8 cellular contexts compared by ENCODE assay signal in the genomic region with DNA sequence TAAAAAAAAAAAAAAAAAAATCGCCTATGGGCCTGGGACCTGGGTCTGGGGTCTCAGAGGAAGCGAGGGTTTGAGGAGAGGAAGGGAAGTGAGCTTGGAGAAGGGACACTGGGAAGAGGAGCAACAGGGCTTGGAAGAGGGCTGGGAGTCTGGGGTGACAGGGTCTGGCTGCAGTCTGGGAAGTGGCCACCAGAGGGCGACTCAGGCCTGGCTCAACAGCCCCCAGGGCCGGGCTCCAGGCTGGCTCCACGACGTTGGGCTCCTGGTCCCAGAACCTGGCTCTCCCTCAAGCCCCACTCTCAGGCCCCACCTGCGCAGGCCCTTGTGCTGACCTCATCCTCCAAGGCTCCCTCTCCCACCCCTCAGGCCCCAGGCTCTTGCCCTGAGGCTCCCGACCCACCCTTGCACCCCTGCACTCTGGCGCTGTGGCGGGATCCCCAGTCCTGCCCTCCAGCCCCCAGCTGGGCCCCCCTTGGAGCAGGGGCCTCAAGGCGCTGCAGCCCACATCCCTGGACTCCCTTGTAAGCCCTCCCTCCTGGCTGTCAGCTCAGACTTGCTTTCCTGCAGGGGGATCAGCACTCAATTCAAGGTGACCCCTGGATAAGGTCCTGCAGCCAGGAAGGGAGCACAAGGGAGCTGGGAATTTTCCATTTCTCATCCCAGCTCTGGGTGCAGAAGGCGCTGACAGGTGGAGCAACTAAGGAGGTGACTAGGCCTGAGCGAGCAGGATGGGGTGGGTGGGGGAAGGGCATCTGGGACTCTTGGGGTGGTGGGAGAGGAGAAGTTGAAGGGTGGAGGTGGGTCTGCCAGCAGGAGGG. TPM values are rescaled to one million over a fixed set of nuclear protein-coding genes. Genes with fewer than 3 reads are reported as not detected.
DNase-seq lines count a peak whose midpoint lies in the region; ATAC-seq and TF ChIP-seq lines count a peak whose summit lies in the region.

No MANE protein-coding gene starts in this region.

- H3K27ac Mint-ChIP-seq in activated naive CD8-positive, alpha-beta T cell treated with anti-CD3 and anti-CD28 coated beads, Interleukin-2, amount 10 ng/mL, durations not matched to agents 7 days and 5 days = no peak overlapping the region
- no peak overlapping the region for H3K27ac Mint-ChIP-seq in progenitor cell of endocrine pancreas

- H3K4me3 ChIP-seq in AG04449 (ENCODE audit: low read depth, low read length) = no peak overlapping the region
- H3K4me3 ChIP-seq in NB4 (ENCODE audit: low read depth, low read length) = no peak overlapping the region
- no peak overlapping the region for H3K4me3 ChIP-seq in uterus

- peak overlapping the region; percentile 47 to 68 for H3K27ac ChIP-seq in uterus

- peak; percentile 98 for TF ChIP-seq CTCF in AG04449 (IDR thresholded peaks at IDR 0.05; ENCODE audit: insufficient read depth, low read length, missing control alignments)
- peak; percentile 96 for TF ChIP-seq CTCF in NB4 (IDR thresholded peaks at IDR 0.05; ENCODE audit: low read depth, low read length)
- TF ChIP-seq CTCF in progenitor cell of endocrine pancreas (IDR thresholded peaks at IDR 0.05; ENCODE audit: unreplicated experiment) = peak; percentile 91
- peak; percentile 89 to 97 (median 96) for TF ChIP-seq CTCF in uterus (IDR thresholded peaks at IDR 0.05)

- H3K4me1 Mint-ChIP-seq in activated naive CD8-positive, alpha-beta T cell treated with anti-CD3 and anti-CD28 coated beads, Interleukin-2, amount 10 ng/mL, durations not matched to agents 7 days and 5 days = peaks cover 12% of the 10 kb centered on the region
- no peaks in the 10 kb centered on the region for H3K4me1 Mint-ChIP-seq in progenitor cell of endocrine pancreas (ENCODE audit: low read depth)

- POLR2A ChIA-PET in AG04449 (lab: Yijun Ruan, JAX) = interaction anchor here (1.2 to 1.5 kb wide), 2 partner anchors 10 to 103 kb away, joined by 3 read pairs; a partner anchor contains a TSS
- POLR2A ChIA-PET in activated naive CD8-positive, alpha-beta T cell treated with anti-CD3 and anti-CD28 coated beads, Interleukin-2, amount 10 ng/mL, durations not matched to agents 7 days and 5 days (lab: Charles Lee) = interaction anchor here (0.6 to 2.4 kb wide), 5 partner anchors 8 to 324 kb away, joined by 3 to 8 read pairs (median 6); a partner anchor contains a TSS

- no peaks in the 10 kb centered on the region for H3K27me3 ChIP-seq in uterus

- H3K9me3 ChIP-seq in uterus = no peaks in the 10 kb centered on the region

- peaks cover 10 to 22% of the 10 kb centered on the region in 2 donors for H3K4me1 ChIP-seq in uterus

- no peak for DNase-seq in AG04449 (ENCODE audit: low read depth, low spot score)
- DNase-seq in NB4 (ENCODE audit: low read depth) = peak; percentile 84
- DNase-seq in SW480 (ENCODE audit: low spot score) = peak; percentile 84
- peak; percentile 88 for DNase-seq in activated naive CD8-positive, alpha-beta T cell treated with anti-CD3 and anti-CD28 coated beads, Interleukin-2, amount 10 ng/mL, durations not matched to agents 7 days and 5 days
- peak; percentile 93 for DNase-seq in Right ventricle myocardium superior
- DNase-seq in progenitor cell of endocrine pancreas (ENCODE audit: low spot score, unreplicated experiment) = peak; percentile 86
- DNase-seq in uterus = peak; percentile 89 to 90

- no peaks in the 10 kb centered on the region for H3K9me3 Mint-ChIP-seq in activated naive CD8-positive, alpha-beta T cell treated with anti-CD3 and anti-CD28 coated beads, Interleukin-2, amount 10 ng/mL, durations not matched to agents 7 days and 5 days
- no peaks in the 10 kb centered on the region for H3K9me3 Mint-ChIP-seq in progenitor cell of endocrine pancreas (ENCODE audit: low read depth)

- H3K4me3 Mint-ChIP-seq in activated naive CD8-positive, alpha-beta T cell treated with anti-CD3 and anti-CD28 coated beads, Interleukin-2, amount 10 ng/mL, durations not matched to agents 7 days and 5 days = no peak overlapping the region
- H3K4me3 Mint-ChIP-seq in progenitor cell of endocrine pancreas (ENCODE audit: low read depth) = no peak overlapping the region

- intact Hi-C loops in Right ventricle myocardium superior (cut with DNase I) (loop anchor here (2.0 to 10.0 kb wide), 4 partner anchors 13 to 255 kb away; a partner anchor contains a TSS), uterus (cut with DNase I; ENCODE audit: low total_unique reads) (loop anchor here (5.0 to 10.0 kb wide), 2 partner anchors 88 to 215 kb away; no protein-coding TSS in a partner anchor)

- no peaks in the 10 kb centered on the region for H3K36me3 ChIP-seq in uterus

- ATAC-seq in GM18511 (IDR thresholded peaks at IDR 0.05; ENCODE audit: unreplicated experiment) (peak; percentile 77), Right ventricle myocardium superior (ENCODE audit: poor library complexity) (peak; percentile 79)
- ATAC-seq in activated naive CD8-positive, alpha-beta T cell treated with anti-CD3 and anti-CD28 coated beads, Interleukin-2, amount 10 ng/mL, durations not matched to agents 7 days and 5 days (ENCODE audit: low read depth) = peak; percentile 85

- no peaks in the 10 kb centered on the region for H3K27me3 Mint-ChIP-seq in activated naive CD8-positive, alpha-beta T cell treated with anti-CD3 and anti-CD28 coated beads, Interleukin-2, amount 10 ng/mL, durations not matched to agents 7 days and 5 days
- no peaks in the 10 kb centered on the region for H3K27me3 Mint-ChIP-seq in progenitor cell of endocrine pancreas

- peaks cover 19% of the 10 kb centered on the region for H3K36me3 Mint-ChIP-seq in activated naive CD8-positive, alpha-beta T cell treated with anti-CD3 and anti-CD28 coated beads, Interleukin-2, amount 10 ng/mL, durations not matched to agents 7 days and 5 days
- H3K36me3 Mint-ChIP-seq in progenitor cell of endocrine pancreas (ENCODE audit: insufficient read depth) = no peaks in the 10 kb centered on the region

- CTCF ChIA-PET in AG04449 (lab: Yijun Ruan, JAX) = interaction anchor here (0.6 to 12.1 kb wide), 47 partner anchors 8 to 407 kb away, joined by 3 to 421 read pairs (median 4); a partner anchor contains a TSS

- TF ChIP-seq POLR2A in NB4 (IDR thresholded peaks at IDR 0.05; ENCODE audit: extremely low read depth, insufficient read length) = no peak
- no peak for TF ChIP-seq POLR2A in uterus (IDR thresholded peaks at IDR 0.05)

RNA-seq across cellular contexts. Expression of a gene that starts 5.4 kb away (rescaled TPM):
- total RNA-seq in activated naive CD8-positive, alpha-beta T cell treated with anti-CD3 and anti-CD28 coated beads, Interleukin-2, amount 10 ng/mL, durations not matched to agents 7 days and 5 days = 1 to 10 TPM; 3.5 to 5.9 TPM
- total RNA-seq in Right ventricle myocardium superior (0.81 TPM), progenitor cell of endocrine pancreas (0.67 and 1.7 TPM in 2 replicates), uterus (10 to 100 TPM in 1 of 4 donors, 1 to 10 TPM in 2, not detected in 1; 1.4 to 22.1 (median 1.8) TPM)

RNA-seq across cellular contexts. Expression of a gene that starts 9.6 kb away (rescaled TPM):
- 100 to 1,000 TPM; 157 to 159 TPM for total RNA-seq in activated naive CD8-positive, alpha-beta T cell treated with anti-CD3 and anti-CD28 coated beads, Interleukin-2, amount 10 ng/mL, durations not matched to agents 7 days and 5 days
- total RNA-seq in Right ventricle myocardium superior (47.4 TPM), progenitor cell of endocrine pancreas (27.9 and 32.2 TPM in 2 replicates), uterus (10 to 100 TPM; 17.6 to 40.3 (median 19.5) TPM)

RNA-seq across cellular contexts. Expression of a gene that starts 14.3 kb away (rescaled TPM):
- under 1 TPM; 0.42 to 0.54 TPM for total RNA-seq in activated naive CD8-positive, alpha-beta T cell treated with anti-CD3 and anti-CD28 coated beads, Interleukin-2, amount 10 ng/mL, durations not matched to agents 7 days and 5 days
- 0.16 TPM for total RNA-seq in Right ventricle myocardium superior
- 4.6 and 4.9 TPM in 2 replicates for total RNA-seq in progenitor cell of endocrine pancreas
- total RNA-seq in uterus = 1 to 10 TPM in 2 of 4 donors, under 1 TPM in 2; 0.29 to 6.5 (median 2.4) TPM

RNA-seq across cellular contexts. Expression of a gene that starts 33.1 kb away (rescaled TPM):
- 10 to 100 TPM; 84.4 to 93.6 TPM for total RNA-seq in activated naive CD8-positive, alpha-beta T cell treated with anti-CD3 and anti-CD28 coated beads, Interleukin-2, amount 10 ng/mL, durations not matched to agents 7 days and 5 days
- 10.9 TPM for total RNA-seq in Right ventricle myocardium superior
- total RNA-seq in progenitor cell of endocrine pancreas = 23.7 and 29.8 TPM in 2 replicates
- 10 to 100 TPM in 2 of 4 donors, 1 to 10 TPM in 2; 7.4 to 39.7 (median 17.8) TPM for total RNA-seq in uterus

RNA-seq across cellular contexts. Expression of a gene that starts 39.8 kb away (rescaled TPM):
- total RNA-seq in activated naive CD8-positive, alpha-beta T cell treated with anti-CD3 and anti-CD28 coated beads, Interleukin-2, amount 10 ng/mL, durations not matched to agents 7 days and 5 days = 10 to 100 TPM; 48.5 to 49.0 TPM
- total RNA-seq in Right ventricle myocardium superior (22.2 TPM), progenitor cell of endocrine pancreas (34.6 and 35.4 TPM in 2 replicates), uterus (10 to 100 TPM; 21.2 to 44.2 (median 30.2) TPM)
